ENCODE assay signal across 20 cellular contexts in genomic region chr9:90787771-90788460, GRCh38. TPM values are rescaled to one million over a fixed set of nuclear protein-coding genes. Genes with fewer than 3 reads are reported as not detected.
DNase-seq lines count a peak whose midpoint lies in the region; ATAC-seq, FAIRE-seq and TF ChIP-seq lines count a peak whose summit lies in the region.
"Had no signal": no experiment of that assay in that cellular context is flagged by ENCODE, and none has a peak within 500 bp of the region (broad histone marks: within the 10 kb centered on the region; RNA-seq: fewer than 3 reads in every experiment).

No MANE protein-coding gene starts in this region.

- POLR2A ChIA-PET in activated CD8-positive, alpha-beta T cell treated with anti-CD3 and anti-CD28 coated beads for 36 hours (lab: Charles Lee): interaction anchor here (0.6 kb wide), 1 partner anchor 128 kb away, joined by 4 read pairs; no protein-coding TSS in a partner anchor

- CTCF ChIA-PET in activated CD8-positive, alpha-beta T cell treated with anti-CD3 and anti-CD28 coated beads for 36 hours (lab: Charles Lee): no interaction called here

- no peaks in the 10 kb centered on the region for H3K27me3 ChIP-seq in OCI-LY3 (ENCODE audit: low read depth, low read length)
- no peaks in the 10 kb centered on the region for H3K27me3 ChIP-seq in tibial artery

- H3K4me2 ChIP-seq in OCI-LY3 (ENCODE audit: low read length): peak overlapping the region; percentile 92
- H3K4me2 ChIP-seq: A549 had no signal

- H3K9me3 Mint-ChIP-seq in activated CD8-positive, alpha-beta T cell treated with anti-CD3 and anti-CD28 coated beads for 36 hours: peaks cover 3% of the 10 kb centered on the region

- H3K36me3 ChIP-seq in OCI-LY3 (replicated peaks; ENCODE audit: low read depth, low read length): peaks cover 15% of the 10 kb centered on the region
- H3K36me3 ChIP-seq in tibial artery: no peaks in the 10 kb centered on the region
- H3K36me3 ChIP-seq: heart left ventricle, thoracic aorta had no signal

- FAIRE-seq in RCC 7860 (lab: Jason Lieb, UNC): no peak
- FAIRE-seq: A549, H1 had no signal

- no peak overlapping the region for H3K4me3 Mint-ChIP-seq in activated CD8-positive, alpha-beta T cell treated with anti-CD3 and anti-CD28 coated beads for 36 hours
- H3K4me3 Mint-ChIP-seq: activated naive CD4-positive, alpha-beta T cell treated with anti-CD3 and anti-CD28 coated beads, Interleukin-2, amount 10 ng/mL, durations not matched to agents 7 days and 5 days; endodermal cell had no signal

- H3K4me1 ChIP-seq in OCI-LY3 (ENCODE audit: low read length): peaks cover 70% of the 10 kb centered on the region
- no peaks in the 10 kb centered on the region for H3K4me1 ChIP-seq in tibial artery
- H3K4me1 ChIP-seq: A549 had no signal

- no peaks in the 10 kb centered on the region for H4K20me1 ChIP-seq in OCI-LY3 (ENCODE audit: insufficient read depth, low read length)

- H3K79me2 ChIP-seq in OCI-LY3 (ENCODE audit: low read length): peaks cover 4% of the 10 kb centered on the region

- ATAC-seq in GM18502 (IDR thresholded peaks at IDR 0.05; ENCODE audit: poor library complexity, unreplicated experiment) (peak; percentile 70), GM21367 (IDR thresholded peaks at IDR 0.05; ENCODE audit: unreplicated experiment) (peak; percentile 61), HG03103 (IDR thresholded peaks at IDR 0.05; ENCODE audit: low read depth, unreplicated experiment) (peak; percentile 60), HG02840 (IDR thresholded peaks at IDR 0.05; ENCODE audit: low FRiP score, unreplicated experiment) (no peak)
- ATAC-seq in activated CD8-positive, alpha-beta T cell treated with anti-CD3 and anti-CD28 coated beads for 36 hours: no peak
- ATAC-seq: A549, heart left ventricle had no signal

- peak overlapping the region; percentile 100 for H3K27ac ChIP-seq in OCI-LY3 (ENCODE audit: low read length)
- no peak overlapping the region for H3K27ac ChIP-seq in tibial artery
- H3K27ac ChIP-seq: A549, C4-2B, heart left ventricle, thoracic aorta had no signal

- intact Hi-C loops in activated CD8-positive, alpha-beta T cell treated with anti-CD3 and anti-CD28 coated beads for 36 hours (cut with micrococcal nuclease): no loop called here
- intact Hi-C loops in tibial artery (cut with DNase I; ENCODE audit: low total_unique reads): no loop called here

- H3K36me3 Mint-ChIP-seq in activated CD8-positive, alpha-beta T cell treated with anti-CD3 and anti-CD28 coated beads for 36 hours (ENCODE audit: low read depth): no peaks in the 10 kb centered on the region
- H3K36me3 Mint-ChIP-seq: activated naive CD4-positive, alpha-beta T cell treated with anti-CD3 and anti-CD28 coated beads, Interleukin-2, amount 10 ng/mL, durations not matched to agents 7 days and 5 days had no signal

- H3K4me3 ChIP-seq in OCI-LY3 (ENCODE audit: low read length) (peak overlapping the region; percentile 57), tibial artery (no peak overlapping the region)
- H3K4me3 ChIP-seq: A549, heart left ventricle, thoracic aorta had no signal

- H3K27me3 Mint-ChIP-seq in activated CD8-positive, alpha-beta T cell treated with anti-CD3 and anti-CD28 coated beads for 36 hours: peaks cover 12% of the 10 kb centered on the region

- no peak for DNase-seq in activated CD8-positive, alpha-beta T cell treated with anti-CD3 and anti-CD28 coated beads for 36 hours
- DNase-seq in tibial artery (no peak), RCC 7860 (ENCODE audit: low spot score) (no peak)
- DNase-seq: activated CD4-positive, alpha-beta T cell treated with anti-CD3 and anti-CD28 coated beads, Interleukin-2, amount 50 U/mL, for 4 hours; activated naive CD4-positive, alpha-beta T cell treated with anti-CD3 and anti-CD28 coated beads, Interleukin-2, amount 10 ng/mL, durations not matched to agents 7 days and 5 days; activated T-cell treated with anti-CD3 and anti-CD28 coated beads, Interleukin-2, amount 50 U/mL, for 1 hour; endodermal cell; heart left ventricle; NCI-H1694; NCI-H226; RPMI8226 had no signal

- H2AFZ ChIP-seq in OCI-LY3 (ENCODE audit: low read depth, low read length): no peak overlapping the region

- TF ChIP-seq CTCF in OCI-LY3 (IDR thresholded peaks at IDR 0.05; ENCODE audit: low read depth, low read length): no peak
- no peak for TF ChIP-seq CTCF in activated CD8-positive, alpha-beta T cell treated with anti-CD3 and anti-CD28 coated beads for 36 hours (IDR thresholded peaks at IDR 0.05)
- TF ChIP-seq CTCF in tibial artery (IDR thresholded peaks at IDR 0.05): no peak

- peak overlapping the region; percentile 97 for H3K9ac ChIP-seq in OCI-LY3 (ENCODE audit: low read length)

- no peak overlapping the region for H3K27ac Mint-ChIP-seq in activated CD8-positive, alpha-beta T cell treated with anti-CD3 and anti-CD28 coated beads for 36 hours
- H3K27ac Mint-ChIP-seq: activated naive CD4-positive, alpha-beta T cell treated with anti-CD3 and anti-CD28 coated beads, Interleukin-2, amount 10 ng/mL, durations not matched to agents 7 days and 5 days; endodermal cell had no signal

- H3K4me1 Mint-ChIP-seq in activated CD8-positive, alpha-beta T cell treated with anti-CD3 and anti-CD28 coated beads for 36 hours (ENCODE audit: low read depth): no peaks in the 10 kb centered on the region
- H3K4me1 Mint-ChIP-seq: activated naive CD4-positive, alpha-beta T cell treated with anti-CD3 and anti-CD28 coated beads, Interleukin-2, amount 10 ng/mL, durations not matched to agents 7 days and 5 days had no signal

- H3K9me3 ChIP-seq in OCI-LY3 (ENCODE audit: insufficient read depth, low read length) (peaks cover 21% of the 10 kb centered on the region), tibial artery (no peaks in the 10 kb centered on the region)
- H3K9me3 ChIP-seq: A549, heart left ventricle, thoracic aorta had no signal

RNA-seq across cellular contexts. Expression of gene SYK, which starts 13.7 kb away (rescaled TPM):
- total RNA-seq in activated CD8-positive, alpha-beta T cell treated with anti-CD3 and anti-CD28 coated beads for 36 hours: under 1 TPM; 0.20 to 0.56 TPM

Comparison
In these comparisons a context has a peak if more than half of its experiments do, and no peak if none do; other contexts are left out.
1. ATAC-seq: peak in GM18502 (single experiment), GM21367 (single experiment) and HG03103 (single experiment); none in activated CD8-positive, alpha-beta T cell treated with anti-CD3 and anti-CD28 coated beads for 36 hours (single experiment) and HG02840 (single experiment).